In genomic region chr15:67925182-67925581, GRCh38 we compare ENCODE assay signal across 18 cellular contexts.
"Had no signal": no experiment of that assay in that cellular context is flagged by ENCODE, and none has a peak within 500 bp of the region (broad histone marks: within the 10 kb centered on the region; RNA-seq: fewer than 3 reads in every experiment).

No MANE protein-coding gene starts in this region.

- H3K36me3 ChIP-seq: colonic mucosa, lower lobe of right lung, ovary, sigmoid colon, SJCRH30 had no signal

- DNase-seq: activated CD4-positive, alpha-beta T cell treated with anti-CD3 and anti-CD28 coated beads, Interleukin-2, amount 50 U/mL, for 4 hours; activated naive CD4-positive, alpha-beta T cell; activated naive CD8-positive, alpha-beta T cell treated with anti-CD3 and anti-CD28 coated beads, Interleukin-2, amount 10 ng/mL, durations not matched to agents 7 days and 5 days; central memory CD4-positive, alpha-beta T cell; colonic mucosa; head of caudate nucleus; lower lobe of right lung; ovary; sigmoid colon; SJCRH30; stimulated activated CD4-positive, alpha-beta T cell treated with anti-CD3 and anti-CD28 coated beads, Interleukin-12 subunit alpha, Interleukin-12 subunit beta, amount 100 ng/mL, for 4 hours; stimulated activated CD4-positive, alpha-beta T cell treated with anti-CD3 and anti-CD28 coated beads, Interleukin-1b, Interleukin-23, amount 100 ng/mL, for 48 hours; stimulated activated CD8-positive, alpha-beta memory T cell treated with anti-CD3 and anti-CD28 coated beads, Interleukin-4, amount 100 ng/mL, for 48 hours; stimulated activated naive CD4-positive, alpha-beta T cell; T-helper 17 cell; trophoblast cell had no signal

- ATAC-seq: lower lobe of right lung, T-helper 17 cell had no signal

- H3K4me1 ChIP-seq: colonic mucosa, SJCRH30 had no signal

- H3K27me3 ChIP-seq: colonic mucosa, ovary, sigmoid colon, SJCRH30 had no signal

- H3K9me3 ChIP-seq: colonic mucosa, lower lobe of right lung, ovary, sigmoid colon, SJCRH30 had no signal

- FAIRE-seq: endometrium, frontal cortex had no signal

- H3K4me3 ChIP-seq: colonic mucosa, lower lobe of right lung, ovary, sigmoid colon, SJCRH30 had no signal

- H3K27ac ChIP-seq: colonic mucosa, SJCRH30 had no signal
